In the genomic region with DNA sequence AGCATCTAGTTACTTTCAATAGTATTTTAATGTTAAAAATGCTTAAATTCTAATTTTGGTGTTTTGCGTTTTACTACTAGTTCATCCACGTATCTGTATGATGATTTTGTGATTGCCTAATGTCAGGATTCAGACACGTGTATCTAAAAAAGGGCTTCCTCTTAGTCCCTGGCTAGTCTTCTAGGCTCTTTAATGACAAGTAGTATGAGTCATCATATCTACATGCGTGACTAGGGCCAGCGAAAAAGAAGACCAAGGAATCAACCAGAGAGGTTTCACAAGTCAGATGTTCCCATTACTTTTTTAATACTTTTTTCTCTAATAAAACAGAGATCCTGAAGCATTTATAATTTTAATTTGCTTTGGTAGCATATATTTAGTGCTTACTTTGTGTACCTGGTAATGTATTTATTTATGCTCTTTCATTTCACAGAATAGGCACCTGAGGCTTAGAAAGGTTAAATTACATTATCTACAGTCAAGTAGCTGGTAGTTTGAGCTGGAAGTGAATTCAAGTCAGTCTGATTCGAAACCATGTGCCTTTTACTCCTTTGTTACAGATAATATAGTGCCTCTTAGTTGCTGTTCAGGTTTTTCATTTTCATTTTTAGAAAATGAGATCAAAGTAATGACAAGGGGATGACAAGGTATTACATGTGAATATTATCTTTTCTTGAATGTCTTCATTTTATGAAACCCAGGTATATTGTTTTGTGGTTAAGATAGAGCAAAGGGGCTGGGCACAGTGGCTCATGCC, we compare ENCODE assay signal across 7 cellular contexts.
DNase-seq lines count a peak whose midpoint lies in the region; ATAC-seq and TF ChIP-seq lines count a peak whose summit lies in the region.

No MANE protein-coding gene starts in this region.

- H3K9me3 ChIP-seq in left lung, result no peaks in the 10 kb centered on the region

- no peak for TF ChIP-seq CTCF in left lung (IDR thresholded peaks at IDR 0.05)

- no peak overlapping the region for H3K4me3 ChIP-seq in left lung

- no peaks in the 10 kb centered on the region for H3K36me3 Mint-ChIP-seq in T-helper 2 cell treated with Interferon-gamma antibody and Interleukin-4, amounts not matched to agents 5 μg/mL and 100 μg/mL, for 36 hours (ENCODE audit: low read depth)

- no peak overlapping the region for H3K27ac ChIP-seq in left lung

- no peaks in the 10 kb centered on the region for H3K4me1 ChIP-seq in left lung

- ATAC-seq in GM18868 (IDR thresholded peaks at IDR 0.05; ENCODE audit: unreplicated experiment), result peak; percentile 94
- peak; percentile 73 for ATAC-seq in HG02763 (IDR thresholded peaks at IDR 0.05; ENCODE audit: unreplicated experiment)
- peak; percentile 46 for ATAC-seq in left lung
- ATAC-seq in HG02840 (IDR thresholded peaks at IDR 0.05; ENCODE audit: low FRiP score, unreplicated experiment), result no peak

- H3K27me3 ChIP-seq in left lung, result no peaks in the 10 kb centered on the region

- H3K9me3 Mint-ChIP-seq in T-helper 2 cell treated with Interferon-gamma antibody and Interleukin-4, amounts not matched to agents 5 μg/mL and 100 μg/mL, for 36 hours, result no peaks in the 10 kb centered on the region

- H3K4me3 Mint-ChIP-seq in T-helper 2 cell treated with Interferon-gamma antibody and Interleukin-4, amounts not matched to agents 5 μg/mL and 100 μg/mL, for 36 hours, result no peak overlapping the region

- no peaks in the 10 kb centered on the region for H3K4me1 Mint-ChIP-seq in T-helper 2 cell treated with Interferon-gamma antibody and Interleukin-4, amounts not matched to agents 5 μg/mL and 100 μg/mL, for 36 hours (ENCODE audit: low read depth)

- no peaks in the 10 kb centered on the region for H3K27me3 Mint-ChIP-seq in T-helper 2 cell treated with Interferon-gamma antibody and Interleukin-4, amounts not matched to agents 5 μg/mL and 100 μg/mL, for 36 hours (ENCODE audit: low read depth)

- intact Hi-C loops in left lung (cut with DNase I), result no loop called here

- no peak overlapping the region for H3K27ac Mint-ChIP-seq in T-helper 2 cell treated with Interferon-gamma antibody and Interleukin-4, amounts not matched to agents 5 μg/mL and 100 μg/mL, for 36 hours

- DNase-seq in NCI-H460 (ENCODE audit: extremely low read depth, low read depth) (peak; percentile 14), left lung (no peak), NCI-H1105 treated with DMSO at 0.1 percent for 48 hours (lab: John Stamatoyannopoulos, UW) (no peak)
- DNase-seq in T-helper 2 cell treated with Interferon-gamma antibody and Interleukin-4, amounts not matched to agents 5 μg/mL and 100 μg/mL, for 36 hours (ENCODE audit: low spot score), result no peak

- H3K36me3 ChIP-seq in left lung, result no peaks in the 10 kb centered on the region
